In genomic region chr10:112213098-112213823, GRCh38 we compare ENCODE assay signal across 15 cellular contexts. TPM values are rescaled to one million over a fixed set of nuclear protein-coding genes. Genes with fewer than 3 reads are reported as not detected.
DNase-seq lines count a peak whose midpoint lies in the region; ATAC-seq and TF ChIP-seq lines count a peak whose summit lies in the region.
"Had no signal": no experiment of that assay in that cellular context is flagged by ENCODE, and none has a peak within 500 bp of the region (broad histone marks: within the 10 kb centered on the region; RNA-seq: fewer than 3 reads in every experiment).

No MANE protein-coding gene starts in this region.

- DNase-seq in stimulated activated naive CD8-positive, alpha-beta T cell treated with anti-CD3 and anti-CD28 coated beads, Interleukin-15, amount 100 ng/mL, for 72 hours = no peak
- no peak for DNase-seq in stimulated activated naive CD8-positive, alpha-beta T cell treated with anti-CD3 and anti-CD28 coated beads, Interleukin-15, Interleukin-2, amounts not matched to agents 100 U/mL and 50 U/mL, for 24 hours
- DNase-seq in Karpas-422 (peak; percentile 73), upper lobe of right lung (no peak), glomerular visceral epithelial cell (ENCODE audit: extremely low spot score) (no peak), lower lobe of right lung (no peak)
- DNase-seq: cerebellar nuclear complex, glutamatergic neuron, NCI-H1092, OCI-M1, pancreas, testis had no signal

- peak overlapping the region; percentile 81 for H3K4me3 ChIP-seq in Karpas-422 (ENCODE audit: low read length)
- peak overlapping the region; percentile 40 for H3K4me3 ChIP-seq in upper lobe of right lung
- H3K4me3 ChIP-seq in lower lobe of right lung = no peak overlapping the region
- H3K4me3 ChIP-seq: pancreas, testis had no signal

- no peaks in the 10 kb centered on the region for H3K9me3 ChIP-seq in Karpas-422 (ENCODE audit: low read length)
- no peaks in the 10 kb centered on the region for H3K9me3 ChIP-seq in upper lobe of right lung
- H3K9me3 ChIP-seq in lower lobe of right lung = no peaks in the 10 kb centered on the region
- H3K9me3 ChIP-seq: pancreas, testis had no signal

- no peak overlapping the region for H2AFZ ChIP-seq in Karpas-422 (ENCODE audit: low read length)

- H3K4me1 ChIP-seq in Karpas-422 (ENCODE audit: low read length) (peaks cover 100% of the 10 kb centered on the region), upper lobe of right lung (no peaks in the 10 kb centered on the region), lower lobe of right lung (no peaks in the 10 kb centered on the region)
- H3K4me1 ChIP-seq: pancreas had no signal

- no peaks in the 10 kb centered on the region for H3K9me2 ChIP-seq in Karpas-422 (replicated peaks; ENCODE audit: insufficient read depth, low read length)

- peak overlapping the region; percentile 95 for H3K9ac ChIP-seq in Karpas-422 (ENCODE audit: low read length)

- no peaks in the 10 kb centered on the region for H3K4me1 Mint-ChIP-seq in stimulated activated naive CD8-positive, alpha-beta T cell treated with anti-CD3 and anti-CD28 coated beads, Interleukin-15, amount 100 ng/mL, for 72 hours

- peak; percentile 53 for ATAC-seq in stimulated activated naive CD8-positive, alpha-beta T cell treated with anti-CD3 and anti-CD28 coated beads, Interleukin-15, amount 100 ng/mL, for 72 hours
- ATAC-seq in stimulated activated naive CD8-positive, alpha-beta T cell treated with anti-CD3 and anti-CD28 coated beads, Interleukin-15, Interleukin-2, amounts not matched to agents 100 U/mL and 50 U/mL, for 24 hours = no peak
- ATAC-seq in HG02870 (IDR thresholded peaks at IDR 0.05; ENCODE audit: unreplicated experiment) (peak; percentile 84), upper lobe of right lung (no peak), GM21423 (IDR thresholded peaks at IDR 0.05; ENCODE audit: unreplicated experiment) (no peak), lower lobe of right lung (no peak)
- ATAC-seq: pancreas, WTC11 had no signal

- peaks cover 68% of the 10 kb centered on the region for H3K79me2 ChIP-seq in Karpas-422 (ENCODE audit: low read length)

- no peak overlapping the region for H3K27ac Mint-ChIP-seq in stimulated activated naive CD8-positive, alpha-beta T cell treated with anti-CD3 and anti-CD28 coated beads, Interleukin-15, amount 100 ng/mL, for 72 hours
- H3K27ac Mint-ChIP-seq: WTC11 had no signal

- intact Hi-C loops in upper lobe of right lung (cut with DNase I) = no loop called here
- intact Hi-C loops in lower lobe of right lung (cut with DNase I) = no loop called here

- H3K27me3 ChIP-seq in Karpas-422 (ENCODE audit: low read length) = no peaks in the 10 kb centered on the region
- peaks cover 6% of the 10 kb centered on the region for H3K27me3 ChIP-seq in upper lobe of right lung
- peaks cover 11% of the 10 kb centered on the region for H3K27me3 ChIP-seq in lower lobe of right lung (ENCODE audit: low read depth)
- H3K27me3 ChIP-seq: pancreas, testis had no signal

- H3K4me2 ChIP-seq in Karpas-422 (ENCODE audit: low read depth, low read length, poor library complexity, severe bottlenecking) = peak overlapping the region; percentile 97

- TF ChIP-seq CTCF in upper lobe of right lung (IDR thresholded peaks at IDR 0.05) (no peak), lower lobe of right lung (IDR thresholded peaks at IDR 0.05) (no peak)

- no peak overlapping the region for H3K4me3 Mint-ChIP-seq in stimulated activated naive CD8-positive, alpha-beta T cell treated with anti-CD3 and anti-CD28 coated beads, Interleukin-15, amount 100 ng/mL, for 72 hours
- H3K4me3 Mint-ChIP-seq: WTC11 had no signal

- H3K27ac ChIP-seq in Karpas-422 (ENCODE audit: low read length) (peak overlapping the region; percentile 99), upper lobe of right lung (no peak overlapping the region), lower lobe of right lung (no peak overlapping the region)
- H3K27ac ChIP-seq: pancreas had no signal

- H3K36me3 ChIP-seq in Karpas-422 (ENCODE audit: insufficient read depth, low read length) (peaks cover 46% of the 10 kb centered on the region), upper lobe of right lung (no peaks in the 10 kb centered on the region), lower lobe of right lung (no peaks in the 10 kb centered on the region)
- H3K36me3 ChIP-seq: pancreas had no signal

- H4K20me1 ChIP-seq in Karpas-422 (ENCODE audit: insufficient read depth, low read depth, low read length) = no peaks in the 10 kb centered on the region; the same call in 1 of the 2 replicates

- peaks cover 51% of the 10 kb centered on the region for H3K27me3 Mint-ChIP-seq in stimulated activated naive CD8-positive, alpha-beta T cell treated with anti-CD3 and anti-CD28 coated beads, Interleukin-15, amount 100 ng/mL, for 72 hours

- H3K9me3 Mint-ChIP-seq in stimulated activated naive CD8-positive, alpha-beta T cell treated with anti-CD3 and anti-CD28 coated beads, Interleukin-15, amount 100 ng/mL, for 72 hours = no peaks in the 10 kb centered on the region
- H3K9me3 Mint-ChIP-seq: WTC11 had no signal

RNA-seq across cellular contexts. Expression of gene GPAM, which starts 29.7 kb away (rescaled TPM):
- total RNA-seq in Karpas-422 (2014; rRNA removed; shearing (Covaris generic); ENCODE audit: low replicate concordance) = 164 and 481 TPM in 2 replicates
- 34.0 TPM for total RNA-seq in upper lobe of right lung
- total RNA-seq in lower lobe of right lung = 27.2 TPM

Comparison
In these comparisons a context has a peak if more than half of its experiments do, and no peak if none do; other contexts are left out.
1. ATAC-seq: peak in stimulated activated naive CD8-positive, alpha-beta T cell treated with anti-CD3 and anti-CD28 coated beads, Interleukin-15, amount 100 ng/mL, for 72 hours (single experiment) and HG02870 (single experiment); none in stimulated activated naive CD8-positive, alpha-beta T cell treated with anti-CD3 and anti-CD28 coated beads, Interleukin-15, Interleukin-2, amounts not matched to agents 100 U/mL and 50 U/mL, for 24 hours (single experiment), upper lobe of right lung (single experiment), GM21423 (single experiment) and lower lobe of right lung (0 of 2).